10 cellular contexts compared by ENCODE assay signal in the genomic region with DNA sequence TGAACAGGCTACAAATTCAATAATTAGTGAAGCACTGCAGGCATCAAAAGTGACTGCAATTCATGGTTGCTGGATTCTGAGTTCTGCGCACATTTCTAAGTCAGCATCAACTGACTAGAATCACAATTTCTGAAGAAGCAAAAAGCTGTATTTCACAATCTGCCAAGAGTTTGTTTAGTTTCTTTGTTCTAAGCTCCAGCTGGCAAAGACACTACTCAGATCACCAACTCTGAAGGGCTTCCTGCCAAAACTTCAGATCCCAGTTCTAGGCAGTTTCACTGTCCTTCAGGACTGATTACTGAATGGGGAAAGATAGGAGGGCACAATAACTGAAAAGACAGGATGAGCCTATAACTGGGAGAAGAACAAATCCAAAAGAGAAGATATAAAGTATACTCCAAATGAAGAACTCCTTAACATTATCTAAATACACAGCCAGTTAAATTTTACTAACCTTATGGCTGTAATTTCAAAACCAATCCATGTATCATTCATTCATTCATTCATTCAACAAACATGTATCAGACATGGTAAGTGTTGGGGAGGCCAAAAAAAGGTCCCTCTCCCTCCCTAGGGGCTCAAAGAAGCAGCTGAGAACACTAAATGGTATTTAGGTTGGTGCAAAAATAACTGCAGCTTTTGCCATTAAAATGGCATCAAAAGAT. TPM values are rescaled to one million over a fixed set of nuclear protein-coding genes. Genes with fewer than 3 reads are reported as not detected.
A peak's percentile ranks its signal among the peaks of the same experiment; 100 is the strongest.
DNase-seq lines count a peak whose midpoint lies in the region; ATAC-seq and TF ChIP-seq lines count a peak whose summit lies in the region.
"Had no signal": no experiment of that assay in that cellular context is flagged by ENCODE, and none has a peak within 500 bp of the region (broad histone marks: within the 10 kb centered on the region; RNA-seq: fewer than 3 reads in every experiment).

No MANE protein-coding gene starts in this region.

- H3K36me3 Mint-ChIP-seq in naive thymus-derived CD4-positive, alpha-beta T cell = no peaks in the 10 kb centered on the region
- H3K36me3 Mint-ChIP-seq in activated naive CD8-positive, alpha-beta T cell treated with anti-CD3 and anti-CD28 coated beads, Interleukin-2, amount 50 U/mL, for 24 hours (ENCODE audit: low read depth) = no peaks in the 10 kb centered on the region

- no peak overlapping the region for H3K4me3 Mint-ChIP-seq in naive thymus-derived CD4-positive, alpha-beta T cell
- no peak overlapping the region for H3K4me3 Mint-ChIP-seq in activated naive CD8-positive, alpha-beta T cell treated with anti-CD3 and anti-CD28 coated beads, Interleukin-2, amount 50 U/mL, for 24 hours
- H3K4me3 Mint-ChIP-seq: activated T-cell treated with anti-CD3 and anti-CD28 coated beads, Interleukin-2, amount 50 U/mL, for 72 hours had no signal

- H3K9me3 Mint-ChIP-seq in naive thymus-derived CD4-positive, alpha-beta T cell = peaks cover 0 to 8% (median 0%) of the 10 kb centered on the region in 11 donors
- H3K9me3 Mint-ChIP-seq in activated naive CD8-positive, alpha-beta T cell treated with anti-CD3 and anti-CD28 coated beads, Interleukin-2, amount 50 U/mL, for 24 hours = no peaks in the 10 kb centered on the region

- no peaks in the 10 kb centered on the region for H3K4me1 ChIP-seq in naive thymus-derived CD4-positive, alpha-beta T cell (ENCODE audit: control insufficient read depth in 2 of 2, insufficient read depth in 2 of 2, low read length in 2 of 2)

- CTCF ChIA-PET in naive thymus-derived CD4-positive, alpha-beta T cell (lab: Charles Lee) = no interaction called here

- no peak for TF ChIP-seq CTCF in coronary artery (IDR thresholded peaks at IDR 0.05)

- peaks cover 44 to 87% (median 74%) of the 10 kb centered on the region in 5 donors for H3K27me3 Mint-ChIP-seq in naive thymus-derived CD4-positive, alpha-beta T cell
- H3K27me3 Mint-ChIP-seq in activated naive CD8-positive, alpha-beta T cell treated with anti-CD3 and anti-CD28 coated beads, Interleukin-2, amount 50 U/mL, for 24 hours = peaks cover 46% of the 10 kb centered on the region

- intact Hi-C loops in naive thymus-derived CD4-positive, alpha-beta T cell (cut with micrococcal nuclease) = no loop called here

- H3K27me3 ChIP-seq in layer of hippocampus (ENCODE audit: control insufficient read depth, insufficient read depth, low read length) = no peaks in the 10 kb centered on the region
- no peaks in the 10 kb centered on the region for H3K27me3 ChIP-seq in naive thymus-derived CD4-positive, alpha-beta T cell (ENCODE audit: control insufficient read depth in 2 of 2, insufficient read depth in 2 of 2, low read length in 2 of 2)

- H3K4me3 ChIP-seq in coronary artery = peak overlapping the region; percentile 1
- H3K4me3 ChIP-seq in naive thymus-derived CD4-positive, alpha-beta T cell (ENCODE audit: low read length) = no peak overlapping the region

- H3K9me3 ChIP-seq in naive thymus-derived CD4-positive, alpha-beta T cell (ENCODE audit: control insufficient read depth in 2 of 3, low read length in 3 of 3) = no peaks in the 10 kb centered on the region

- peaks cover 0 to 2% (median 0%) of the 10 kb centered on the region in 7 donors for H3K4me1 Mint-ChIP-seq in naive thymus-derived CD4-positive, alpha-beta T cell
- no peaks in the 10 kb centered on the region for H3K4me1 Mint-ChIP-seq in activated naive CD8-positive, alpha-beta T cell treated with anti-CD3 and anti-CD28 coated beads, Interleukin-2, amount 50 U/mL, for 24 hours

- no peak overlapping the region for H3K27ac Mint-ChIP-seq in naive thymus-derived CD4-positive, alpha-beta T cell
- H3K27ac Mint-ChIP-seq in activated naive CD8-positive, alpha-beta T cell treated with anti-CD3 and anti-CD28 coated beads, Interleukin-2, amount 50 U/mL, for 24 hours = no peak overlapping the region
- H3K27ac Mint-ChIP-seq: activated T-cell treated with anti-CD3 and anti-CD28 coated beads, Interleukin-2, amount 50 U/mL, for 72 hours had no signal

- ATAC-seq in naive thymus-derived CD4-positive, alpha-beta T cell = no peak
- ATAC-seq in GM21529 (IDR thresholded peaks at IDR 0.05; ENCODE audit: unreplicated experiment) = no peak
- ATAC-seq in activated naive CD8-positive, alpha-beta T cell treated with anti-CD3 and anti-CD28 coated beads, Interleukin-2, amount 50 U/mL, for 24 hours = no peak
- ATAC-seq: activated T-cell treated with anti-CD3 and anti-CD28 coated beads, Interleukin-2, amount 50 U/mL, for 72 hours had no signal

- no peaks in the 10 kb centered on the region for H3K36me3 ChIP-seq in naive thymus-derived CD4-positive, alpha-beta T cell (ENCODE audit: control insufficient read depth in 2 of 3, insufficient read depth in 3 of 3, low read length in 3 of 3)

- POLR2A ChIA-PET in naive thymus-derived CD4-positive, alpha-beta T cell (lab: Charles Lee) = no interaction called here

- H3K27ac ChIP-seq in coronary artery (no peak overlapping the region), layer of hippocampus (ENCODE audit: low read depth, low read length) (peak overlapping the region; percentile 48)
- H3K27ac ChIP-seq in naive thymus-derived CD4-positive, alpha-beta T cell (ENCODE audit: low read depth, low read length) = no peak overlapping the region

- DNase-seq in M059J (ENCODE audit: low read depth) (peak; percentile 78), coronary artery (ENCODE audit: low spot score) (no peak), stromal cell of bone marrow (ENCODE audit: low read depth) (peak; percentile 86), NCI-H748 treated with DMSO at 0.1 percent for 48 hours (lab: John Stamatoyannopoulos, UW) (no peak)
- no peak for DNase-seq in naive thymus-derived CD4-positive, alpha-beta T cell
- DNase-seq in activated naive CD8-positive, alpha-beta T cell treated with anti-CD3 and anti-CD28 coated beads, Interleukin-2, amount 50 U/mL, for 24 hours = no peak
- DNase-seq: activated T-cell treated with anti-CD3 and anti-CD28 coated beads, Interleukin-2, amount 50 U/mL, for 72 hours; OCI-M1 had no signal

RNA-seq across cellular contexts. Expression of gene TJP1, which starts 17.1 kb away (rescaled TPM):
- 18.2 and 45.2 TPM in 2 replicates for total RNA-seq in M059J (2014; rRNA removed; shearing (Covaris generic))
- not detected for total RNA-seq in naive thymus-derived CD4-positive, alpha-beta T cell
- polyA plus RNA-seq in naive thymus-derived CD4-positive, alpha-beta T cell = not detected

Comparison
In these comparisons a context has a peak if more than half of its experiments do, and no peak if none do; other contexts are left out.
1. DNase-seq: peak in M059J (single experiment) and stromal cell of bone marrow (single experiment); none in coronary artery (single experiment), naive thymus-derived CD4-positive, alpha-beta T cell (0 of 9), NCI-H748 treated with DMSO at 0.1 percent for 48 hours (single experiment) and activated naive CD8-positive, alpha-beta T cell treated with anti-CD3 and anti-CD28 coated beads, Interleukin-2, amount 50 U/mL, for 24 hours (single experiment).
2. RNA of gene TJP1, which starts 17.1 kb away (total RNA-seq): 18.2 to 45.2 TPM in M059J; not detected in naive thymus-derived CD4-positive, alpha-beta T cell; every median in the first group is over 10 times any median in the second.